Comparison of ENCODE assay signal across 9 cellular contexts in genomic region chrX:133776072-133776471, GRCh38.
A peak's percentile ranks its signal among the peaks of the same experiment; 100 is the strongest.
DNase-seq lines count a peak whose midpoint lies in the region; ATAC-seq and TF ChIP-seq lines count a peak whose summit lies in the region.
"Had no signal": no experiment of that assay in that cellular context is flagged by ENCODE, and none has a peak within 500 bp of the region (broad histone marks: within the 10 kb centered on the region; RNA-seq: fewer than 3 reads in every experiment).

No MANE protein-coding gene starts in this region.

- no peak overlapping the region for H3K4me3 Mint-ChIP-seq in nephron
- H3K4me3 Mint-ChIP-seq: immature natural killer cell had no signal

- no peak for ATAC-seq in GM18519 (IDR thresholded peaks at IDR 0.05; ENCODE audit: low FRiP score, unreplicated experiment)
- ATAC-seq in GM21360 (IDR thresholded peaks at IDR 0.05; ENCODE audit: unreplicated experiment) = no peak

- DNase-seq in GM10248 (ENCODE audit: extremely low spot score) = peak; percentile 4
- peak; percentile 36 for DNase-seq in NCI-H748 (lab: John Stamatoyannopoulos, UW; ENCODE audit: unreplicated experiment)
- no peak for DNase-seq in astrocyte of the spinal cord (ENCODE audit: low read depth, low spot score)
- no peak for DNase-seq in C1 segment of cervical spinal cord (lab: John Stamatoyannopoulos, UW)
- no peak for DNase-seq in coronary artery (ENCODE audit: low spot score)

- CTCF ChIA-PET in GM10248 (lab: Yijun Ruan, JAX) = no interaction called here

- H3K27ac ChIP-seq in coronary artery = no peak overlapping the region

- POLR2A ChIA-PET in GM10248 (lab: Yijun Ruan, JAX) = no interaction called here

- no peaks in the 10 kb centered on the region for H3K27me3 Mint-ChIP-seq in nephron (ENCODE audit: low read depth)

- TF ChIP-seq CTCF in GM10248 (IDR thresholded peaks at IDR 0.05; ENCODE audit: control extremely low read depth, extremely low read depth, low read depth, missing control alignments) (peak; percentile 7), astrocyte of the spinal cord (IDR thresholded peaks at IDR 0.05; ENCODE audit: low read depth, low read length) (peak; percentile 56), nephron (IDR thresholded peaks at IDR 0.05; ENCODE audit: unreplicated experiment in 3 of 3) (peak; percentile 36 to 55 (median 49)), coronary artery (IDR thresholded peaks at IDR 0.05) (no peak)

- peaks cover 4% of the 10 kb centered on the region for H3K36me3 Mint-ChIP-seq in nephron (ENCODE audit: low read depth)
- H3K36me3 Mint-ChIP-seq: immature natural killer cell had no signal

- H3K4me1 Mint-ChIP-seq in nephron = peaks cover 28% of the 10 kb centered on the region
- H3K4me1 Mint-ChIP-seq: immature natural killer cell had no signal

- H3K4me3 ChIP-seq in astrocyte of the spinal cord (ENCODE audit: low read depth, low read length) = no peak overlapping the region
- H3K4me3 ChIP-seq in coronary artery = no peak overlapping the region

- in situ Hi-C loops in astrocyte of the spinal cord (cut with HindIII; ENCODE audit: low sequenced_read_pairs) = no loop called here

- H3K27ac Mint-ChIP-seq in nephron = no peak overlapping the region
- H3K27ac Mint-ChIP-seq: immature natural killer cell had no signal

- H3K9me3 Mint-ChIP-seq in nephron = no peaks in the 10 kb centered on the region
- H3K9me3 Mint-ChIP-seq: immature natural killer cell had no signal

Comparison
In these comparisons a context has a peak if more than half of its experiments do, and no peak if none do; other contexts are left out.
1. DNase-seq: peak in GM10248 (single experiment) and NCI-H748 (single experiment); none in astrocyte of the spinal cord (single experiment), C1 segment of cervical spinal cord (0 of 14) and coronary artery (single experiment).